27 cellular contexts compared by ENCODE assay signal in the genomic region with DNA sequence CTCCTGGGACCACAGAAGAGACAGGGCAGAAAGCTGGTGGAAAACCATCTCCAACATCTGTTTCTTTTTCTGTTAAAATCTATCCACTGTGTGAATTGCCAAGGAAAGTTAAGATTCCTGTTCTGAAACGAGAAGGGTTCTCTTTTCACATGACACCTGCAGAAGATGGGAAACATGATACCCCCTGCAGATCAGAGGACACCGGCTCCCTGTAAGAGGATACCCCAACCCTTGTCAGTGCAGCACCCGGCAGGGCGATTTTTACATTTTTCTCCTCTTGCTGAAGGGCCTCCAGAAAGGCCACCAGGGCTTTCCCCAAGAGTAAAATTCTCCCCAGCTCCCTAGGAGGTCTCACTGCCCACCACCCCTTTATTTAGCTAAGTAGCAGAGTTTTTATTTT.
"Had no signal": no experiment of that assay in that cellular context is flagged by ENCODE, and none has a peak within 500 bp of the region (broad histone marks: within the 10 kb centered on the region; RNA-seq: fewer than 3 reads in every experiment).

No MANE protein-coding gene starts in this region.

- H3K4me1 ChIP-seq: ascending aorta, breast epithelium, esophagus squamous epithelium had no signal

- DNase-seq: activated B cell treated with CpG ODN at 0.5 μM for 24 hours; activated CD4-positive, alpha-beta T cell treated with anti-CD3 and anti-CD28 coated beads for 48 hours; activated CD4-positive, alpha-beta T cell treated with anti-CD3 and anti-CD28 coated beads, Interleukin-2, amount 50 U/mL, for 1 hour; activated CD4-positive, alpha-beta T cell treated with anti-CD3 and anti-CD28 coated beads, Interleukin-2, amount 50 U/mL, for 48 hours; activated CD8-positive, alpha-beta memory T cell treated with anti-CD3 and anti-CD28 coated beads for 24 hours; activated CD8-positive, alpha-beta T cell treated with anti-CD3 and anti-CD28 coated beads for 36 hours; activated effector memory CD4-positive, alpha-beta T cell treated with Interleukin-2 at 50 U/mL for 16 hours; activated naive CD4-positive, alpha-beta T cell treated with anti-CD3 and anti-CD28 coated beads for 36 hours; activated naive CD8-positive, alpha-beta T cell treated with anti-CD3 and anti-CD28 coated beads, Interleukin-2, amount 10 ng/mL, durations not matched to agents 7 days and 5 days; activated T-cell treated with anti-CD3 and anti-CD28 coated beads, Interleukin-2, amount 50 U/mL, for 4 hours; central memory CD4-positive, alpha-beta T cell; cerebellar nuclear complex; colonic mucosa; effector CD8-positive, alpha-beta T cell; esophagus squamous epithelium; foreskin melanocyte; head of caudate nucleus; T-helper 17 cell; T1000; WERI-Rb-1 had no signal

- H3K27me3 ChIP-seq: ascending aorta, breast epithelium, cardiac muscle cell, colonic mucosa, esophagus squamous epithelium had no signal

- H3K4me3 ChIP-seq: ascending aorta, breast epithelium, cardiac muscle cell, colonic mucosa, esophagus squamous epithelium had no signal

- H3K9me3 ChIP-seq: ascending aorta, breast epithelium, colonic mucosa, esophagus squamous epithelium had no signal

- ATAC-seq: activated CD4-positive, CD25-positive, alpha-beta regulatory T cell treated with anti-CD3 and anti-CD28 coated beads, Interleukin-2, amount 50 U/mL, for 24 hours; activated CD8-positive, alpha-beta T cell treated with anti-CD3 and anti-CD28 coated beads for 36 hours; activated naive CD4-positive, alpha-beta T cell treated with anti-CD3 and anti-CD28 coated beads, Interleukin-2, amount 50 U/mL, for 72 hours; activated T-cell treated with anti-CD3 and anti-CD28 coated beads, Interleukin-2, amount 50 U/mL, for 4 hours; activated T-helper 17 cell treated with anti-CD3 and anti-CD28 coated beads, Interleukin-2, amount 50 U/mL, for 72 hours; T-helper 17 cell had no signal

- H3K27ac ChIP-seq: ascending aorta, breast epithelium, cardiac muscle cell, colonic mucosa, epithelial cell of prostate, esophagus squamous epithelium, WERI-Rb-1 had no signal

- H3K36me3 ChIP-seq: ascending aorta, breast epithelium, cardiac muscle cell, colonic mucosa, esophagus squamous epithelium, WERI-Rb-1 had no signal
